ENCODE assay signal across 1 cellular context in the genomic region with DNA sequence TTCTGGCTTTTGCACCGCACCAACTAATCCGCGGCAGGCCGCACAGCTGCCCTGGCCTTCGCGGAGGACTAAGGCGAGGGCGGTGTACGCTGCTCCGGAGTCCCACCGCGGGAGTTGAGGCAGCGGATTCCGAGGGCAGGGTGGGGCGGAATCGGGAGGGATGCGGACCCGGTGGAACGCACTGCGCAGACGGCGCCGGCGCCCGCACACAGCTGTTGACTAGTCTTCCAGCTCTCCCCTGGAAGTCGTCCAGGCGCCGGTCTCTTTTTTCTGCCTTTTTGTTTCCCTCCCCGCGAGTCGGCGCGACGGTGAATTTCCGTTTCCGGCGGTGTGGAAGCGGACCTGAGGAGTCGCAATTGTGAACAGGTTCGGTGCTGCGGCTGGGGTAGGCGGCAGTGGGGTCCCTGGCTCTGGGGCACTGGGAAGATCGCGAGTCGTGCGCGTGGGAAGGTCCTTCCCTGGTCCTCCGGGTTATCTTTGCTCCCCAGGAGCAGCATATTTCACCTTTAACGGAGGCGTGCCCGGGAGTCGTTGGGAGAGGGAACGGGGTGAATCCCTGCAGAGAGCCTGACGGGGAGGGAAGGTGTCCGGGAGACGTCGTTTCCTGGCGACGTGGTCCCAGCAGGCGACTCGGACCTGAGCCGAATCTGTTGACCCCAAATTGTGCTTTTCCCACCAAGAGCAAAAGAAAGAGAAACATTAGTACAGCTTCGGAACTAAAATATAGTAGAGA.
A peak's percentile ranks its signal among the peaks of the same experiment; 100 is the strongest.
TF ChIP-seq lines count a peak whose summit lies in the region.

Gene ASAH2B (plus strand): TSS at position 319 of the 733 bp plus-strand sequence. CDS start 5,195 bp downstream, outside the sequence.

TF ChIP-seq in HepG2, 621 proteins besides CTCF, POLR2A, EP300 and RAD21 (continued from another document and continues in another):
- TF ChIP-seq, protein P1, sequence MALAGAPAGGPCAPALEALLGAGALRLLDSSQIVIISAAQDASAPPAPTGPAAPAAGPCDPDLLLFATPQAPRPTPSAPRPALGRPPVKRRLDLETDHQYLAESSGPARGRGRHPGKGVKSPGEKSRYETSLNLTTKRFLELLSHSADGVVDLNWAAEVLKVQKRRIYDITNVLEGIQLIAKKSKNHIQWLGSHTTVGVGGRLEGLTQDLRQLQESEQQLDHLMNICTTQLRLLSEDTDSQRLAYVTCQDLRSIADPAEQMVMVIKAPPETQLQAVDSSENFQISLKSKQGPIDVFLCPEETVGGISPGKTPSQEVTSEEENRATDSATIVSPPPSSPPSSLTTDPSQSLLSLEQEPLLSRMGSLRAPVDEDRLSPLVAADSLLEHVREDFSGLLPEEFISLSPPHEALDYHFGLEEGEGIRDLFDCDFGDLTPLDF (CRISPR knock-in tag; IDR thresholded peaks at IDR 0.05) = no peak
- no peak for TF ChIP-seq ZNF652 (CRISPR knock-in tag; IDR thresholded peaks at IDR 0.05; ENCODE audit: borderline replicate concordance, low read depth)
- TF ChIP-seq MAX (IDR thresholded peaks at IDR 0.05) = peak; percentile 82
- TF ChIP-seq, protein P2, sequence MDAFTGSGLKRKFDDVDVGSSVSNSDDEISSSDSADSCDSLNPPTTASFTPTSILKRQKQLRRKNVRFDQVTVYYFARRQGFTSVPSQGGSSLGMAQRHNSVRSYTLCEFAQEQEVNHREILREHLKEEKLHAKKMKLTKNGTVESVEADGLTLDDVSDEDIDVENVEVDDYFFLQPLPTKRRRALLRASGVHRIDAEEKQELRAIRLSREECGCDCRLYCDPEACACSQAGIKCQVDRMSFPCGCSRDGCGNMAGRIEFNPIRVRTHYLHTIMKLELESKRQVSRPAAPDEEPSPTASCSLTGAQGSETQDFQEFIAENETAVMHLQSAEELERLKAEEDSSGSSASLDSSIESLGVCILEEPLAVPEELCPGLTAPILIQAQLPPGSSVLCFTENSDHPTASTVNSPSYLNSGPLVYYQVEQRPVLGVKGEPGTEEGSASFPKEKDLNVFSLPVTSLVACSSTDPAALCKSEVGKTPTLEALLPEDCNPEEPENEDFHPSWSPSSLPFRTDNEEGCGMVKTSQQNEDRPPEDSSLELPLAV (CRISPR knock-in tag; conservative IDR thresholded peaks at IDR 0.05; ENCODE audit: low read depth) = no peak
- no peak for TF ChIP-seq PAXIP1 (CRISPR knock-in tag; conservative IDR thresholded peaks at IDR 0.05)
- TF ChIP-seq HNF4G (IDR thresholded peaks at IDR 0.05; ENCODE audit: borderline replicate concordance, low read depth, low read length) = no peak
- TF ChIP-seq HNF4G (CRISPR knock-in tag; IDR thresholded peaks at IDR 0.05; ENCODE audit: borderline replicate concordance, low read depth) = no peak; the same call in 1 of the 2 replicates
- no peak for TF ChIP-seq AGO1 (IDR thresholded peaks at IDR 0.05; ENCODE audit: low read depth, low read length, poor library complexity, severe bottlenecking)
- no peak for TF ChIP-seq ZNF230 (CRISPR knock-in tag; IDR thresholded peaks at IDR 0.05)
- TF ChIP-seq SMAD1 (CRISPR knock-in tag; IDR thresholded peaks at IDR 0.05; ENCODE audit: borderline replicate concordance, low read depth) = 0 out of 2 replicates have a peak, but pooled peaks have one; percentile 14
- TF ChIP-seq IKZF1 (IDR thresholded peaks at IDR 0.05) = no peak
- TF ChIP-seq GATA4 (IDR thresholded peaks at IDR 0.05; ENCODE audit: borderline replicate concordance, low read depth) = peak; percentile 72
- no peak for TF ChIP-seq ZNF629 (CRISPR knock-in tag; conservative IDR thresholded peaks at IDR 0.05)
- peak; percentile 59; the same call in 1 of the 2 replicates for TF ChIP-seq TBX2 (CRISPR knock-in tag; IDR thresholded peaks at IDR 0.05; ENCODE audit: borderline replicate concordance)
- TF ChIP-seq NR3C1 (CRISPR knock-in tag; IDR thresholded peaks at IDR 0.05) = no peak
- TF ChIP-seq FOXK1 (CRISPR knock-in tag; IDR thresholded peaks at IDR 0.05; ENCODE audit: borderline replicate concordance, low read depth) = peak; percentile 68; the same call in 1 of the 2 replicates
- TF ChIP-seq IKZF4 (CRISPR knock-in tag; IDR thresholded peaks at IDR 0.05; ENCODE audit: borderline replicate concordance, low read depth, not compliant biosample characterization) = peak; percentile 69
- no peak for TF ChIP-seq ZKSCAN5 (CRISPR knock-in tag; IDR thresholded peaks at IDR 0.05)
- no peak for TF ChIP-seq ZNF337 (CRISPR knock-in tag; IDR thresholded peaks at IDR 0.05; ENCODE audit: borderline replicate concordance, low read depth)
- TF ChIP-seq MTA1 (CRISPR knock-in tag; IDR thresholded peaks at IDR 0.05; ENCODE audit: borderline replicate concordance) = peak; percentile 70; the same call in 1 of the 2 replicates
- no peak for TF ChIP-seq AKAP8 (CRISPR knock-in tag; IDR thresholded peaks at IDR 0.05)
- TF ChIP-seq ONECUT2 (CRISPR knock-in tag; IDR thresholded peaks at IDR 0.05) = no peak
- no peak for TF ChIP-seq SETDB1 (CRISPR knock-in tag; IDR thresholded peaks at IDR 0.05; ENCODE audit: borderline replicate concordance)
- no peak for TF ChIP-seq XBP1 (CRISPR knock-in tag; IDR thresholded peaks at IDR 0.05)
- no peak for TF ChIP-seq ZZZ3 (CRISPR knock-in tag; IDR thresholded peaks at IDR 0.05; ENCODE audit: borderline replicate concordance)
- peak; percentile 58 for TF ChIP-seq YEATS2 (CRISPR knock-in tag; IDR thresholded peaks at IDR 0.05; ENCODE audit: borderline replicate concordance)
- no peak for TF ChIP-seq ZNF460 (CRISPR knock-in tag; IDR thresholded peaks at IDR 0.05; ENCODE audit: borderline replicate concordance)
- no peak for TF ChIP-seq RFX3 (CRISPR knock-in tag; IDR thresholded peaks at IDR 0.05)
- TF ChIP-seq ZNF256 (CRISPR knock-in tag; conservative IDR thresholded peaks at IDR 0.05) = 0 out of 2 replicates have a peak, but pooled peaks have one; percentile 57
- TF ChIP-seq, protein P3, sequence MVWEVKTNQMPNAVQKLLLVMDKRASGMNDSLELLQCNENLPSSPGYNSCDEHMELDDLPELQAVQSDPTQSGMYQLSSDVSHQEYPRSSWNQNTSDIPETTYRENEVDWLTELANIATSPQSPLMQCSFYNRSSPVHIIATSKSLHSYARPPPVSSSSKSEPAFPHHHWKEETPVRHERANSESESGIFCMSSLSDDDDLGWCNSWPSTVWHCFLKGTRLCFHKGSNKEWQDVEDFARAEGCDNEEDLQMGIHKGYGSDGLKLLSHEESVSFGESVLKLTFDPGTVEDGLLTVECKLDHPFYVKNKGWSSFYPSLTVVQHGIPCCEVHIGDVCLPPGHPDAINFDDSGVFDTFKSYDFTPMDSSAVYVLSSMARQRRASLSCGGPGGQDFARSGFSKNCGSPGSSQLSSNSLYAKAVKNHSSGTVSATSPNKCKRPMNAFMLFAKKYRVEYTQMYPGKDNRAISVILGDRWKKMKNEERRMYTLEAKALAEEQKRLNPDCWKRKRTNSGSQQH (CRISPR knock-in tag; IDR thresholded peaks at IDR 0.05; ENCODE audit: low read depth) = no peak
- TF ChIP-seq BORCS8-MEF2B (CRISPR knock-in tag; IDR thresholded peaks at IDR 0.05) = peak; percentile 67; the same call in 1 of the 2 replicates
- no peak; the same call in 1 of the 2 replicates for TF ChIP-seq ZNF776 (CRISPR knock-in tag; IDR thresholded peaks at IDR 0.05)
- 0 out of 2 replicates have a peak, but pooled peaks have one; percentile 43 for TF ChIP-seq PCBP1 (IDR thresholded peaks at IDR 0.05; ENCODE audit: borderline replicate concordance, low read depth, low read length)
- TF ChIP-seq SOX6 (IDR thresholded peaks at IDR 0.05) = no peak
- TF ChIP-seq SOX6 (CRISPR knock-in tag; IDR thresholded peaks at IDR 0.05) = peak; percentile 28; the same call in 1 of the 2 replicates
- peak; percentile 34; the same call in 1 of the 2 replicates for TF ChIP-seq RXRB (CRISPR knock-in tag; IDR thresholded peaks at IDR 0.05; ENCODE audit: borderline replicate concordance)
- TF ChIP-seq, protein P4, sequence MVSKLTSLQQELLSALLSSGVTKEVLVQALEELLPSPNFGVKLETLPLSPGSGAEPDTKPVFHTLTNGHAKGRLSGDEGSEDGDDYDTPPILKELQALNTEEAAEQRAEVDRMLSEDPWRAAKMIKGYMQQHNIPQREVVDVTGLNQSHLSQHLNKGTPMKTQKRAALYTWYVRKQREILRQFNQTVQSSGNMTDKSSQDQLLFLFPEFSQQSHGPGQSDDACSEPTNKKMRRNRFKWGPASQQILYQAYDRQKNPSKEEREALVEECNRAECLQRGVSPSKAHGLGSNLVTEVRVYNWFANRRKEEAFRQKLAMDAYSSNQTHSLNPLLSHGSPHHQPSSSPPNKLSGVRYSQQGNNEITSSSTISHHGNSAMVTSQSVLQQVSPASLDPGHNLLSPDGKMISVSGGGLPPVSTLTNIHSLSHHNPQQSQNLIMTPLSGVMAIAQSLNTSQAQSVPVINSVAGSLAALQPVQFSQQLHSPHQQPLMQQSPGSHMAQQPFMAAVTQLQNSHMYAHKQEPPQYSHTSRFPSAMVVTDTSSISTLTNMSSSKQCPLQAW (CRISPR knock-in tag; IDR thresholded peaks at IDR 0.05) = no peak
- TF ChIP-seq, protein P5, sequence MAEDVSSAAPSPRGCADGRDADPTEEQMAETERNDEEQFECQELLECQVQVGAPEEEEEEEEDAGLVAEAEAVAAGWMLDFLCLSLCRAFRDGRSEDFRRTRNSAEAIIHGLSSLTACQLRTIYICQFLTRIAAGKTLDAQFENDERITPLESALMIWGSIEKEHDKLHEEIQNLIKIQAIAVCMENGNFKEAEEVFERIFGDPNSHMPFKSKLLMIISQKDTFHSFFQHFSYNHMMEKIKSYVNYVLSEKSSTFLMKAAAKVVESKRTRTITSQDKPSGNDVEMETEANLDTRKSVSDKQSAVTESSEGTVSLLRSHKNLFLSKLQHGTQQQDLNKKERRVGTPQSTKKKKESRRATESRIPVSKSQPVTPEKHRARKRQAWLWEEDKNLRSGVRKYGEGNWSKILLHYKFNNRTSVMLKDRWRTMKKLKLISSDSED (CRISPR knock-in tag; IDR thresholded peaks at IDR 0.05) = no peak
- TF ChIP-seq CBX1 (IDR thresholded peaks at IDR 0.05; ENCODE audit: low read depth) = no peak
- no peak for TF ChIP-seq HCFC1 (IDR thresholded peaks at IDR 0.05; ENCODE audit: low read depth, low read length)
- TF ChIP-seq, protein P6, sequence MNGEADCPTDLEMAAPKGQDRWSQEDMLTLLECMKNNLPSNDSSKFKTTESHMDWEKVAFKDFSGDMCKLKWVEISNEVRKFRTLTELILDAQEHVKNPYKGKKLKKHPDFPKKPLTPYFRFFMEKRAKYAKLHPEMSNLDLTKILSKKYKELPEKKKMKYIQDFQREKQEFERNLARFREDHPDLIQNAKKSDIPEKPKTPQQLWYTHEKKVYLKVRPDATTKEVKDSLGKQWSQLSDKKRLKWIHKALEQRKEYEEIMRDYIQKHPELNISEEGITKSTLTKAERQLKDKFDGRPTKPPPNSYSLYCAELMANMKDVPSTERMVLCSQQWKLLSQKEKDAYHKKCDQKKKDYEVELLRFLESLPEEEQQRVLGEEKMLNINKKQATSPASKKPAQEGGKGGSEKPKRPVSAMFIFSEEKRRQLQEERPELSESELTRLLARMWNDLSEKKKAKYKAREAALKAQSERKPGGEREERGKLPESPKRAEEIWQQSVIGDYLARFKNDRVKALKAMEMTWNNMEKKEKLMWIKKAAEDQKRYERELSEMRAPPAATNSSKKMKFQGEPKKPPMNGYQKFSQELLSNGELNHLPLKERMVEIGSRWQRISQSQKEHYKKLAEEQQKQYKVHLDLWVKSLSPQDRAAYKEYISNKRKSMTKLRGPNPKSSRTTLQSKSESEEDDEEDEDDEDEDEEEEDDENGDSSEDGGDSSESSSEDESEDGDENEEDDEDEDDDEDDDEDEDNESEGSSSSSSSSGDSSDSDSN (CRISPR knock-in tag; IDR thresholded peaks at IDR 0.05) = peak; percentile 90
- TF ChIP-seq, protein P7, sequence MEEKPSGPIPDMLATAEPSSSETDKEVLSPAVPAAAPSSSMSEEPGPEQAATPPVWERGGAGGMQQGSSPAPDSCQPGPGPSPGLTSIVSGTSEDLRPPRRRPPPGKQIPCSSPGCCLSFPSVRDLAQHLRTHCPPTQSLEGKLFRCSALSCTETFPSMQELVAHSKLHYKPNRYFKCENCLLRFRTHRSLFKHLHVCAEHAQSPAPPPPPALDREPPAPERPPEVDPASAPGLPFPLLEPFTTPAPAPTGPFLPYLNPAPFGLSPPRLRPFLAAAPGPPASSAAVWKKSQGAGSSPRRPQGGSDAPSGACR (CRISPR knock-in tag; IDR thresholded peaks at IDR 0.05) = no peak
- peak; percentile 44; the same call in 1 of the 2 replicates for TF ChIP-seq MED13 (CRISPR knock-in tag; IDR thresholded peaks at IDR 0.05)
- TF ChIP-seq, protein P8, sequence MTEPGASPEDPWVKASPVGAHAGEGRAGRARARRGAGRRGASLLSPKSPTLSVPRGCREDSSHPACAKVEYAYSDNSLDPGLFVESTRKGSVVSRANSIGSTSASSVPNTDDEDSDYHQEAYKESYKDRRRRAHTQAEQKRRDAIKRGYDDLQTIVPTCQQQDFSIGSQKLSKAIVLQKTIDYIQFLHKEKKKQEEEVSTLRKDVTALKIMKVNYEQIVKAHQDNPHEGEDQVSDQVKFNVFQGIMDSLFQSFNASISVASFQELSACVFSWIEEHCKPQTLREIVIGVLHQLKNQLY (CRISPR knock-in tag; IDR thresholded peaks at IDR 0.05) = no peak
- no peak for TF ChIP-seq ZNF33B (CRISPR knock-in tag; IDR thresholded peaks at IDR 0.05)
- TF ChIP-seq SRSF1 (optimal IDR thresholded peaks at IDR 0.05; ENCODE audit: low read depth, low read length) = peak; percentile 51
- no peak for TF ChIP-seq TBL1XR1 (IDR thresholded peaks at IDR 0.05; ENCODE audit: borderline replicate concordance, low read length, partially characterized antibody)
- peak; percentile 83 for TF ChIP-seq HOXA3 (CRISPR knock-in tag; IDR thresholded peaks at IDR 0.05)
- TF ChIP-seq ZNF547 (CRISPR knock-in tag; IDR thresholded peaks at IDR 0.05) = peak; percentile 34; the same call in 1 of the 2 replicates
